In the genomic region with DNA sequence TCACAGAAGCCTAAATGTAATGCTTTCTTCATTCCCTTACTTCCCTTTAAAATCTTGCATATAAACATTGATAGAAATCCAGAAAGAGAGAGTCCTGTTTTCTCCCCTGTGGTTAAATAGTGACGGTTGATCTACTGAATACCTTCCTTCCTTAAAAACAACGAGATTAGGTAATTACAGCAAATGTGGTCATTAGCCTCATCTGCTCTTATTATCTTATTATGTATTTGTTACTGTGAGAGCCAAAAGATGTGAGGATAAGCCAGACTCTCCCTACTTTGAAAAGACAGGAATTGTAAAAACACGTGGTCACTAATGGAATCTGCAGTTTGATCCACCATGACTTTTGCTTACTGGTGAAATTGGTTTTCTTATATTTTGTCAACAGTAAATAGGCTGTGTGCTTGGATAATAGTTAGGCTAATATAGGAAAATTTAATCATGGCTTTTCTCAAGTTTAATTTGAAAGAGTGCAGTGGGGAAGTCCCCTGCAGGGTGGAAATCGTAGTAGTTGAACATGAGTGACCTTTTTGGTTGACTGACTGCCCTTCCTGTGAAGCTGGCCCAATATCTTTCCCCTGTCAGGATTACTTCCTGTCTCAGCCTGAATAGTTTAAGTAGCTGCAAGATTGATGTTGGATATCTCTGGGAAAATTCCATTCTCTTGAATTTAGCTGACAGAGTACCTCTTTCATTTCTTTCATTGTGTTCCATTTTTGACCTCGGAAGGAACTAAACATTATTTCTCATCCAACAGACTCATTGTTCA, we compare ENCODE assay signal across 12 cellular contexts.
DNase-seq lines count a peak whose midpoint lies in the region; ATAC-seq and TF ChIP-seq lines count a peak whose summit lies in the region.
"Had no signal": no experiment of that assay in that cellular context is flagged by ENCODE, and none has a peak within 500 bp of the region (broad histone marks: within the 10 kb centered on the region; RNA-seq: fewer than 3 reads in every experiment).

No MANE protein-coding gene starts in this region.

- intact Hi-C loops in activated B cell treated with CpG ODN at 0.5 μM for 24 hours (cut with micrococcal nuclease) (loop anchor here (1.0 kb wide), 2 partner anchors 9 to 11 kb away; no protein-coding TSS in a partner anchor), left cardiac atrium (cut with DNase I) (no loop called here)

- CTCF ChIA-PET in activated B cell treated with CpG ODN at 0.5 μM for 24 hours (lab: Charles Lee): no interaction called here

- peaks cover 76% of the 10 kb centered on the region for H3K4me1 Mint-ChIP-seq in HFFc6 (ENCODE audit: low read depth)
- H3K4me1 Mint-ChIP-seq in activated B cell treated with CpG ODN at 0.5 μM for 24 hours: peaks cover 84% of the 10 kb centered on the region
- peaks cover 54% of the 10 kb centered on the region for H3K4me1 Mint-ChIP-seq in mesothelial cell of epicardium

- POLR2A ChIA-PET in activated B cell treated with CpG ODN at 0.5 μM for 24 hours (lab: Charles Lee): interaction anchor here (0.5 to 1.5 kb wide), 3 partner anchors 17 to 61 kb away, joined by 3 to 4 read pairs (median 3); no protein-coding TSS in a partner anchor

- H3K4me3 Mint-ChIP-seq in HFFc6 (no peak overlapping the region; the same call in 1 of the 2 replicates), activated B cell treated with CpG ODN at 0.5 μM for 24 hours (peak overlapping the region; percentile 55), mesothelial cell of epicardium (no peak overlapping the region)

- H3K27ac Mint-ChIP-seq in HFFc6 (peak overlapping the region; percentile 33; the same call in 1 of the 2 replicates), activated B cell treated with CpG ODN at 0.5 μM for 24 hours (peak overlapping the region; percentile 66), mesothelial cell of epicardium (peak overlapping the region; percentile 18)

- ATAC-seq in activated B cell treated with CpG ODN at 0.5 μM for 24 hours (ENCODE audit: low read depth) (peak; percentile 43), HG03439 (IDR thresholded peaks at IDR 0.05; ENCODE audit: unreplicated experiment) (no peak), GM18867 (IDR thresholded peaks at IDR 0.05; ENCODE audit: unreplicated experiment) (no peak), left cardiac atrium (no peak)

- H3K27me3 Mint-ChIP-seq in HFFc6 (ENCODE audit: insufficient read depth) (no peaks in the 10 kb centered on the region), activated B cell treated with CpG ODN at 0.5 μM for 24 hours (no peaks in the 10 kb centered on the region), mesothelial cell of epicardium (ENCODE audit: low read depth) (no peaks in the 10 kb centered on the region)

- no peaks in the 10 kb centered on the region for H3K9me3 Mint-ChIP-seq in HFFc6
- H3K9me3 Mint-ChIP-seq in activated B cell treated with CpG ODN at 0.5 μM for 24 hours: no peaks in the 10 kb centered on the region
- no peaks in the 10 kb centered on the region for H3K9me3 Mint-ChIP-seq in mesothelial cell of epicardium

- TF ChIP-seq CTCF in HFFc6 (IDR thresholded peaks at IDR 0.05) (no peak), activated B cell treated with CpG ODN at 0.5 μM for 24 hours (IDR thresholded peaks at IDR 0.05) (no peak), mesothelial cell of epicardium (IDR thresholded peaks at IDR 0.05; ENCODE audit: unreplicated experiment) (no peak)

- DNase-seq in COLO829 (ENCODE audit: low spot score) (peak; percentile 50), HFFc6 (no peak), activated B cell treated with CpG ODN at 0.5 μM for 24 hours (no peak), mesothelial cell of epicardium (ENCODE audit: low spot score in 2 of 2, unreplicated experiment in 2 of 2) (no peak), NCI-H1048 (lab: John Stamatoyannopoulos, UW) (no peak), left cardiac atrium (no peak)
- DNase-seq: DMS153, small intestine, stomach, T-helper 9 cell had no signal

- H3K36me3 Mint-ChIP-seq in HFFc6 (ENCODE audit: low read depth): no peaks in the 10 kb centered on the region
- H3K36me3 Mint-ChIP-seq in activated B cell treated with CpG ODN at 0.5 μM for 24 hours (ENCODE audit: low read depth): peaks cover 1% of the 10 kb centered on the region
- no peaks in the 10 kb centered on the region for H3K36me3 Mint-ChIP-seq in mesothelial cell of epicardium
